34 cellular contexts compared by ENCODE assay signal in genomic region chrX:120408168-120408567, GRCh38. TPM values are rescaled to one million over a fixed set of nuclear protein-coding genes. Genes with fewer than 3 reads are reported as not detected.
"Had no signal": no experiment of that assay in that cellular context is flagged by ENCODE, and none has a peak within 500 bp of the region (broad histone marks: within the 10 kb centered on the region; RNA-seq: fewer than 3 reads in every experiment).

No MANE protein-coding gene starts in this region.

- H3K27ac Mint-ChIP-seq: mesothelial cell of epicardium; natural killer cell treated with Interleukin-12 subunit alpha and Interleukin-12 subunit beta and Interleukin-15 and Interleukin-18, amount 100 ng/mL, for 72 hours; stimulated activated naive B cell treated with anti-CD40 and anti-IgM and Interleukin-4, amounts not matched to agents 10 μg/mL and 1 μg/mL and 100 μg/mL, for 72 hours had no signal

- FAIRE-seq: keratinocyte had no signal

- H3K4me3 ChIP-seq: left lung, lower lobe of right lung, ovary, prostate gland, skin epidermis, stomach, testis, thyroid gland, transverse colon, upper lobe of left lung, vagina had no signal

- H3K9me3 ChIP-seq: left lung, lower lobe of right lung, ovary, prostate gland, testis, thyroid gland, transverse colon, upper lobe of left lung, vagina had no signal

- H3K36me3 ChIP-seq: left lung, lower lobe of right lung, ovary, prostate gland, stomach, thyroid gland, transverse colon, upper lobe of left lung, vagina had no signal

- H3K27me3 ChIP-seq: left lung, ovary, stomach, testis, thyroid gland, transverse colon, upper lobe of left lung, vagina had no signal

- H3K36me3 Mint-ChIP-seq: mesothelial cell of epicardium had no signal

- ATAC-seq: left cardiac atrium; left lung; lower lobe of right lung; natural killer cell treated with Interleukin-12 subunit alpha and Interleukin-12 subunit beta and Interleukin-15 and Interleukin-18, amount 100 ng/mL, for 72 hours; right cardiac atrium; sciatic nerve; stimulated activated naive B cell treated with anti-CD40 and anti-IgM and Interleukin-4, amounts not matched to agents 10 μg/mL and 1 μg/mL and 100 μg/mL, for 72 hours; stimulated activated naive CD8-positive, alpha-beta T cell treated with anti-CD3 and anti-CD28 coated beads, Interleukin-15, Interleukin-2, amounts not matched to agents 100 U/mL and 50 U/mL, for 24 hours had no signal

- H3K9me3 Mint-ChIP-seq: natural killer cell treated with Interleukin-12 subunit alpha and Interleukin-12 subunit beta and Interleukin-15 and Interleukin-18, amount 100 ng/mL, for 72 hours had no signal

- DNase-seq: hypothalamus; kidney glomerular epithelial cell; left cardiac atrium; left lung; lower lobe of right lung; mammary epithelial cell; mesendoderm; naive B cell; ovary; retina; right cardiac atrium; stimulated activated CD4-positive, alpha-beta T cell treated with anti-CD3 and anti-CD28 coated beads, Interleukin-12 subunit alpha, Interleukin-12 subunit beta, amount 100 ng/mL, for 4 hours; stimulated activated CD4-positive, alpha-beta T cell treated with anti-CD3 and anti-CD28 coated beads, Interleukin-15, amount 100 ng/mL, for 24 hours; stimulated activated CD4-positive, alpha-beta T cell treated with anti-CD3 and anti-CD28 coated beads, Interleukin-2, amount 100 ng/mL, for 24 hours; stimulated activated CD4-positive, alpha-beta T cell treated with anti-CD3 and anti-CD28 coated beads, Interleukin-4, amount 100 ng/mL, for 1 hour; stimulated activated naive B cell treated with anti-CD40 and anti-IgM and Interleukin-4, amounts not matched to agents 10 μg/mL and 1 μg/mL and 100 μg/mL, for 72 hours; stimulated activated naive CD8-positive, alpha-beta T cell treated with anti-CD3 and anti-CD28 coated beads, Interleukin-15, Interleukin-2, amounts not matched to agents 100 U/mL and 50 U/mL, for 24 hours; stomach; testis; thyroid gland; transverse colon; upper lobe of left lung had no signal

- H3K4me1 ChIP-seq: left lung, lower lobe of right lung, prostate gland, stomach, testis, thyroid gland, transverse colon, upper lobe of left lung, vagina had no signal

- H3K4me3 Mint-ChIP-seq: mesothelial cell of epicardium; naive B cell; natural killer cell treated with Interleukin-12 subunit alpha and Interleukin-12 subunit beta and Interleukin-15 and Interleukin-18, amount 100 ng/mL, for 72 hours; stimulated activated naive B cell treated with anti-CD40 and anti-IgM and Interleukin-4, amounts not matched to agents 10 μg/mL and 1 μg/mL and 100 μg/mL, for 72 hours had no signal

- H3K27ac ChIP-seq: left lung, lower lobe of right lung, ovary, prostate gland, skin epidermis, stomach, testis, thyroid gland, transverse colon, upper lobe of left lung, vagina had no signal

- H3K4me1 Mint-ChIP-seq: mesothelial cell of epicardium; naive B cell; stimulated activated naive B cell treated with anti-CD40 and anti-IgM and Interleukin-4, amounts not matched to agents 10 μg/mL and 1 μg/mL and 100 μg/mL, for 72 hours had no signal

RNA-seq across cellular contexts. Expression of gene ATP1B4, which starts 46.3 kb away (rescaled TPM):
- total RNA-seq: left lung; liver; lower lobe of right lung; mammary epithelial cell; mesothelial cell of epicardium; mononuclear cell; natural killer cell treated with Interleukin-12 subunit alpha and Interleukin-12 subunit beta and Interleukin-15 and Interleukin-18, amount 100 ng/mL, for 72 hours; omental fat pad; ovary; sciatic nerve; stomach; transverse colon; upper lobe of left lung had no signal
- polyA plus RNA-seq: keratinocyte, liver, mammary epithelial cell, neural cell, ovary, stomach, urinary bladder had no signal
